Comparison of ENCODE assay signal across 8 cellular contexts in the genomic region with DNA sequence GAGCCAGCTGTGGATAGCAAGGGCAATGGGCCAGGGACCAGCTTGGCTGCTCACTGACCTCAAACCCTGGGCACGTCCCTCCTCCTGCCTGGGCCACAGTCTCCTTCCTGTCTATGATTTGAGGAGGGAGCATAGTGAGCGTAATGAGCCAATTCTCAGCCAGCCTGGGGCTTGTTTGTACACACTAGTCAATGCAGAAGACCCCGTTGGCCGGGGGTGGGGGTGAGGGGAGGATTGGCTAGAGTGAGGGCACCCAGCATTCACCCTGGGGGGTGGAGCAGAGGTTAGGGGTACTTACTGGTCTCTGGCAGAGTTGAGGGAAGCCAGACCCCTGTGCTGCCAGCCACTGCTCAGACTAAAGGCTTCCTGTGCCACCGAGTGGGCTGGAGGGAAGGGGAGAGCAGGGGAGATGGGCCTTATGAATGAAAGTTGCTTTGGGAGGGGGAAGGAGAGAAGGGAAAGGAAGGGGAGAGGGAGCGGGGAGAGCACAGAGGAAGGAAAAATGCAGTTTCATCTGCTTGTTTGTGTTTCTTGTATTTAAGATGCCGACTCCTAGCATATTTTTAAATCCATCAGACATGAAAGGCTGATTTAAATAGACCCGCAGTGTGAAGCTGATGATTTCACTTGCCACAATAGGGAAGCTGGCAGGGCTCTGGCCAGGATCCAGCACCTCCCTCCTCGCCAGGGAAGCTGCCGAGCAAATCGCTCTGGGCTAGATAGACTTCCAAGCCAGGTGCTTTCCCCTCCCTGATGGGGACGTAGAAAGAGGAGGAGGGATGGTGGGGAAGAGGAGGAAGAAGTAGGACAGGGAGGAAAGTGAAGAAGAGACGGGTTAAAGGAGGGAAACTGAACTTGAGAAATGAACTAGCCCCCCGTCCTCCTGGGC.
DNase-seq lines count a peak whose midpoint lies in the region; ATAC-seq, FAIRE-seq and TF ChIP-seq lines count a peak whose summit lies in the region.

No MANE protein-coding gene starts in this region.

- no peak for TF ChIP-seq CTCF in chondrocyte (IDR thresholded peaks at IDR 0.05)

- FAIRE-seq in RCC 7860 (lab: Jason Lieb, UNC), result no peak

- H3K27ac Mint-ChIP-seq in chondrocyte (ENCODE audit: unreplicated experiment), result no peak overlapping the region

- DNase-seq in DMS79 (lab: John Stamatoyannopoulos, UW) (peak; percentile 65), NCI-H2107 (lab: John Stamatoyannopoulos, UW) (peak; percentile 87), chondrocyte (ENCODE audit: low spot score) (peak; percentile 58), myocyte (ENCODE audit: low read depth) (peak; percentile 57), RCC 7860 (ENCODE audit: low spot score) (no peak)
- no peak for DNase-seq in activated CD4-positive, alpha-beta T cell treated with anti-CD3 and anti-CD28 coated beads for 4 hours

- H3K36me3 Mint-ChIP-seq in chondrocyte (ENCODE audit: low read depth), result peaks cover 2% of the 10 kb centered on the region

- H3K4me3 Mint-ChIP-seq in chondrocyte (ENCODE audit: unreplicated experiment), result no peak overlapping the region

- peaks cover 4% of the 10 kb centered on the region for H3K4me1 Mint-ChIP-seq in chondrocyte (ENCODE audit: low read depth)

- peaks cover 47% of the 10 kb centered on the region for H3K27me3 Mint-ChIP-seq in chondrocyte (ENCODE audit: low read depth)

- ATAC-seq in HG02678 (IDR thresholded peaks at IDR 0.05; ENCODE audit: unreplicated experiment), result no peak
- ATAC-seq in GM21526 (IDR thresholded peaks at IDR 0.05; ENCODE audit: low FRiP score, unreplicated experiment), result no peak

- peaks cover 10% of the 10 kb centered on the region for H3K9me3 Mint-ChIP-seq in chondrocyte (ENCODE audit: low read depth)

Comparison
In these comparisons a context has a peak if more than half of its experiments do, and no peak if none do; other contexts are left out.
1. DNase-seq: peak in DMS79 (single experiment), NCI-H2107 (single experiment), chondrocyte (single experiment) and myocyte (single experiment); none in activated CD4-positive, alpha-beta T cell treated with anti-CD3 and anti-CD28 coated beads for 4 hours (0 of 2) and RCC 7860 (single experiment).